In genomic region chr14:75371297-75371696, GRCh38 we compare ENCODE assay signal across 30 cellular contexts.
"Had no signal": no experiment of that assay in that cellular context is flagged by ENCODE, and none has a peak within 500 bp of the region (broad histone marks: within the 10 kb centered on the region; RNA-seq: fewer than 3 reads in every experiment).

No MANE protein-coding gene starts in this region.

- H3K27ac ChIP-seq: ascending aorta, breast epithelium, cardiac muscle cell, colonic mucosa, esophagus squamous epithelium, WERI-Rb-1 had no signal

- H3K9me3 Mint-ChIP-seq: activated CD8-positive, alpha-beta T cell treated with anti-CD3 and anti-CD28 coated beads for 36 hours; T-helper 2 cell treated with Interferon-gamma antibody and Interleukin-4, amounts not matched to agents 5 μg/mL and 100 μg/mL, for 36 hours had no signal

- H3K4me3 ChIP-seq: ascending aorta, breast epithelium, cardiac muscle cell, colonic mucosa, esophagus squamous epithelium had no signal

- H3K4me1 ChIP-seq: ascending aorta, colonic mucosa, esophagus squamous epithelium had no signal

- H3K4me3 Mint-ChIP-seq: activated B cell treated with CpG ODN at 0.5 μM for 24 hours; activated CD8-positive, alpha-beta T cell treated with anti-CD3 and anti-CD28 coated beads for 36 hours; activated naive CD4-positive, alpha-beta T cell treated with anti-CD3 and anti-CD28 coated beads, Interleukin-2, amount 10 ng/mL, durations not matched to agents 7 days and 5 days; activated naive CD8-positive, alpha-beta T cell treated with anti-CD3 and anti-CD28 coated beads, Interleukin-2, amount 10 ng/mL, durations not matched to agents 7 days and 5 days; activated T-helper 1 cell treated with anti-CD3 and anti-CD28 coated beads, Interleukin-12 subunit alpha, Interleukin-12 subunit beta, Interleukin-2, Interleukin-4 antibody, amounts not matched to agents 30 ng/mL and 10 ng/mL and 1 ng/mL, durations not matched to agents 14 hours and 24 hours and 36 hours; brain; T-helper 17 cell; T-helper 2 cell treated with Interferon-gamma antibody and Interleukin-4, amounts not matched to agents 5 μg/mL and 100 μg/mL, for 36 hours had no signal

- H3K4me1 Mint-ChIP-seq: activated B cell treated with CpG ODN at 0.5 μM for 24 hours; activated naive CD4-positive, alpha-beta T cell treated with anti-CD3 and anti-CD28 coated beads, Interleukin-2, amount 10 ng/mL, durations not matched to agents 7 days and 5 days; activated naive CD8-positive, alpha-beta T cell treated with anti-CD3 and anti-CD28 coated beads, Interleukin-2, amount 10 ng/mL, durations not matched to agents 7 days and 5 days; T-helper 17 cell had no signal

- H3K36me3 ChIP-seq: ascending aorta, breast epithelium, cardiac muscle cell, colonic mucosa, esophagus squamous epithelium, WERI-Rb-1 had no signal

- H3K9me3 ChIP-seq: ascending aorta, breast epithelium, colonic mucosa, esophagus squamous epithelium had no signal

- H3K27ac Mint-ChIP-seq: activated B cell treated with CpG ODN at 0.5 μM for 24 hours; activated CD8-positive, alpha-beta T cell treated with anti-CD3 and anti-CD28 coated beads for 36 hours; activated naive CD4-positive, alpha-beta T cell treated with anti-CD3 and anti-CD28 coated beads, Interleukin-2, amount 10 ng/mL, durations not matched to agents 7 days and 5 days; activated naive CD4-positive, alpha-beta T cell treated with anti-CD3 and anti-CD28 coated beads, Interleukin-2, amount 50 U/mL, for 72 hours; activated naive CD8-positive, alpha-beta T cell treated with anti-CD3 and anti-CD28 coated beads, Interleukin-2, amount 10 ng/mL, durations not matched to agents 7 days and 5 days; activated T-helper 1 cell treated with anti-CD3 and anti-CD28 coated beads, Interleukin-12 subunit alpha, Interleukin-12 subunit beta, Interleukin-2, Interleukin-4 antibody, amounts not matched to agents 30 ng/mL and 10 ng/mL and 1 ng/mL, durations not matched to agents 14 hours and 24 hours and 36 hours; T-helper 17 cell; T-helper 2 cell treated with Interferon-gamma antibody and Interleukin-4, amounts not matched to agents 5 μg/mL and 100 μg/mL, for 36 hours had no signal

- H3K27me3 Mint-ChIP-seq: activated B cell treated with CpG ODN at 0.5 μM for 24 hours had no signal

- H3K36me3 Mint-ChIP-seq: activated naive CD4-positive, alpha-beta T cell treated with anti-CD3 and anti-CD28 coated beads, Interleukin-2, amount 10 ng/mL, durations not matched to agents 7 days and 5 days; activated naive CD4-positive, alpha-beta T cell treated with anti-CD3 and anti-CD28 coated beads, Interleukin-2, amount 50 U/mL, for 72 hours; activated naive CD8-positive, alpha-beta T cell treated with anti-CD3 and anti-CD28 coated beads, Interleukin-2, amount 10 ng/mL, durations not matched to agents 7 days and 5 days; brain had no signal

- H3K27me3 ChIP-seq: ascending aorta, breast epithelium, cardiac muscle cell, colonic mucosa, esophagus squamous epithelium had no signal

- DNase-seq: activated B cell treated with CpG ODN at 0.5 μM for 24 hours; activated CD4-positive, alpha-beta T cell treated with anti-CD3 and anti-CD28 coated beads for 48 hours; activated CD4-positive, alpha-beta T cell treated with anti-CD3 and anti-CD28 coated beads, Interleukin-2, amount 50 U/mL, for 1 hour; activated CD4-positive, alpha-beta T cell treated with anti-CD3 and anti-CD28 coated beads, Interleukin-2, amount 50 U/mL, for 48 hours; activated CD8-positive, alpha-beta T cell treated with anti-CD3 and anti-CD28 coated beads for 36 hours; activated gamma-delta T cell; activated naive CD4-positive, alpha-beta T cell; activated naive CD4-positive, alpha-beta T cell treated with anti-CD3 and anti-CD28 coated beads, Interleukin-2, amount 10 ng/mL, durations not matched to agents 7 days and 5 days; activated naive CD8-positive, alpha-beta T cell treated with anti-CD3 and anti-CD28 coated beads, Interleukin-2, amount 10 ng/mL, durations not matched to agents 7 days and 5 days; activated T-cell treated with anti-CD3 and anti-CD28 coated beads, Interleukin-2, amount 50 U/mL, for 1 hour; activated T-cell treated with anti-CD3 and anti-CD28 coated beads, Interleukin-2, amount 50 U/mL, for 48 hours; central memory CD4-positive, alpha-beta T cell; cerebellar nuclear complex; colonic mucosa; effector CD8-positive, alpha-beta T cell; erythroblast; esophagus squamous epithelium; foreskin melanocyte; T-helper 1 cell; T-helper 17 cell; T1000; WERI-Rb-1 had no signal

- ATAC-seq: activated CD4-positive, CD25-positive, alpha-beta regulatory T cell treated with anti-CD3 and anti-CD28 coated beads, Interleukin-2, amount 50 U/mL, for 24 hours; activated CD8-positive, alpha-beta T cell treated with anti-CD3 and anti-CD28 coated beads for 36 hours; activated naive CD4-positive, alpha-beta T cell treated with anti-CD3 and anti-CD28 coated beads, Interleukin-2, amount 50 U/mL, for 72 hours; T-helper 17 cell had no signal
